12 cellular contexts compared by ENCODE assay signal in the genomic region with DNA sequence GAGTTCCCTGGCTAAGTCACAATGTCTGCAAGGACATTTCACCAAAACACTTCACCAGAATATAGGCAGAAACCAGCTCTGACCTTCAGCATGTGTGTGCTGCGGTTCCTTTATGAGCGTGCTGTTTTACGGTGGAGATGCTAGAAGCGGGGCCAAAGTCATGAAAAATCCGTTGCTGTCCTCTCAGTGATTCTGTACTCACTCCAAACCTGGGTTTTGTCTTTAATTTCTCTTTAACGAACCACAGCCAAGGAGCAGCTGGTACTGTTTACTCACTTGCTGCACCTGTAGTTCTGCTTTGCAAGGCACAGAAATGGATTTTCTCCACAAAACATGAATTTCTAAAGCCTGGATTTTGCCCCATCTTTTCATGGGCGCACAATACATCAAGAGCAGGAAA.
"Had no signal": no experiment of that assay in that cellular context is flagged by ENCODE, and none has a peak within 500 bp of the region (broad histone marks: within the 10 kb centered on the region; RNA-seq: fewer than 3 reads in every experiment).

No MANE protein-coding gene starts in this region.

- DNase-seq: activated CD4-positive, alpha-beta T cell treated with anti-CD3 and anti-CD28 coated beads for 4 hours; activated CD8-positive, alpha-beta memory T cell treated with anti-CD3 and anti-CD28 coated beads, Interleukin-2, amount 50 U/mL, for 4 hours; activated CD8-positive, alpha-beta T cell treated with anti-CD3 and anti-CD28 coated beads for 36 hours; activated naive CD4-positive, alpha-beta T cell; activated naive CD8-positive, alpha-beta T cell treated with anti-CD3 and anti-CD28 coated beads, Interleukin-2, amount 50 U/mL, for 24 hours; colonic mucosa; effector CD8-positive, alpha-beta T cell; sigmoid colon; stimulated activated CD4-positive, alpha-beta T cell treated with anti-CD3 and anti-CD28 coated beads, Interleukin-2, amount 100 ng/mL, for 48 hours; stimulated activated naive CD4-positive, alpha-beta T cell treated with Interleukin-2 at 50 U/mL for 16 hours; testis had no signal

- H3K36me3 ChIP-seq: colonic mucosa, gastroesophageal sphincter, sigmoid colon had no signal

- H3K4me1 ChIP-seq: colonic mucosa, gastroesophageal sphincter, sigmoid colon, testis had no signal

- ATAC-seq: activated CD8-positive, alpha-beta T cell treated with anti-CD3 and anti-CD28 coated beads for 36 hours; activated naive CD8-positive, alpha-beta T cell treated with anti-CD3 and anti-CD28 coated beads, Interleukin-2, amount 50 U/mL, for 24 hours; gastroesophageal sphincter had no signal

- H3K27ac ChIP-seq: colonic mucosa, gastroesophageal sphincter, sigmoid colon, testis had no signal

- H3K27me3 ChIP-seq: colonic mucosa, gastroesophageal sphincter, sigmoid colon, testis had no signal

- H3K4me3 ChIP-seq: colonic mucosa, gastroesophageal sphincter, sigmoid colon, testis had no signal

- H3K9me3 ChIP-seq: colonic mucosa, gastroesophageal sphincter, sigmoid colon, testis had no signal
